ENCODE assay signal across 25 cellular contexts in the genomic region with DNA sequence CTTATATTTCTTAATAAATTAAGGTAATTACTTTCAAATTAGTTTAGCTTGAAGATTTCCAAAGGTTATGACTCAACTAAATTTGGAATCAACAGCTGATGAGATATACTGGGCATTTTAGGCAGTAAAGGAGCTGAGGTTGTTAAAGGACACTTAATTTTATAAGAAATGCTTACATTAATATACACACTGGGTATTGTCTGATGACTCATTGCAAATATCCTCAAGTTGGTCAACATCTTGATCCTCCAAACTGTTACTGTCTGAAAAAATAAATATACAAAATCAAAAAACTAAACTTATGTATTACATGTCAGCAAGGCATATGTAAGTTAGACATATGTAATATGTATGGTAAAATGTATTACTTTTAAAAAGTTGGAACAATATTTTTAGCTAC. TPM values are rescaled to one million over a fixed set of nuclear protein-coding genes. Genes with fewer than 3 reads are reported as not detected.
DNase-seq lines count a peak whose midpoint lies in the region; ATAC-seq and TF ChIP-seq lines count a peak whose summit lies in the region.
"Had no signal": no experiment of that assay in that cellular context is flagged by ENCODE, and none has a peak within 500 bp of the region (broad histone marks: within the 10 kb centered on the region; RNA-seq: fewer than 3 reads in every experiment).

No MANE protein-coding gene starts in this region.

- H3K4me1 ChIP-seq in KMS-11 (ENCODE audit: low read depth, poor library complexity, severe bottlenecking) (peaks cover 79% of the 10 kb centered on the region), SJSA1 (replicated peaks) (peaks cover 40% of the 10 kb centered on the region), skeletal muscle satellite cell (ENCODE audit: control insufficient read depth, insufficient read depth, low read length) (peaks cover 39% of the 10 kb centered on the region)

- no peak for TF ChIP-seq CTCF in KMS-11 (conservative IDR thresholded peaks at IDR 0.05; ENCODE audit: low read depth, low read length)
- no peak for TF ChIP-seq CTCF in fibroblast of mammary gland (conservative IDR thresholded peaks at IDR 0.05; ENCODE audit: control insufficient read depth, insufficient read depth, low read depth, low read length)

- no peaks in the 10 kb centered on the region for H4K20me1 ChIP-seq in KMS-11 (ENCODE audit: insufficient read depth)

- no peaks in the 10 kb centered on the region for H3K9me3 ChIP-seq in SJSA1 (replicated peaks)
- H3K9me3 ChIP-seq in skeletal muscle satellite cell (replicated peaks; ENCODE audit: low read length) = no peaks in the 10 kb centered on the region
- H3K9me3 ChIP-seq: heart left ventricle, right lobe of liver, upper lobe of right lung had no signal

- peaks cover 70% of the 10 kb centered on the region for H3K79me2 ChIP-seq in KMS-11 (ENCODE audit: insufficient read depth, low read depth)

- H3K36me3 ChIP-seq in KMS-11 (ENCODE audit: insufficient read depth) = 0 out of 2 replicates have a peak, but pooled peaks cover 6% of the 10 kb centered on the region
- peaks cover 47% of the 10 kb centered on the region for H3K36me3 ChIP-seq in SJSA1
- H3K36me3 ChIP-seq in skeletal muscle satellite cell (ENCODE audit: insufficient read depth, low read length) = peaks cover 15% of the 10 kb centered on the region

- H3K4me2 ChIP-seq in KMS-11 = peak overlapping the region; percentile 39; the same call in 1 of the 2 replicates
- peak overlapping the region; percentile 45 for H3K4me2 ChIP-seq in skeletal muscle satellite cell (ENCODE audit: low read length)

- H2AFZ ChIP-seq in KMS-11 (ENCODE audit: low read depth) = no peak overlapping the region

- DNase-seq in SJSA1 (ENCODE audit: low read depth in 1 of 2, low spot score in 2 of 2) (no peak), fibroblast of mammary gland (ENCODE audit: low read depth) (peak; percentile 16), HCEC 1CT (no peak)
- no peak for DNase-seq in activated CD4-positive, alpha-beta T cell treated with anti-CD3 and anti-CD28 coated beads for 48 hours
- DNase-seq: activated CD4-positive, alpha-beta T cell treated with anti-CD3 and anti-CD28 coated beads, Interleukin-2, amount 10 ng/mL, durations not matched to agents 7 days and 5 days; activated gamma-delta T cell; activated T-cell treated with anti-CD3 and anti-CD28 coated beads, Interleukin-2, amount 50 U/mL, for 24 hours; C1 segment of cervical spinal cord; DMS79; heart left ventricle; left cardiac atrium; NCI-H1048; NCI-H187 treated with DMSO at 0.1 percent for 48 hours; NCI-H2171 treated with DMSO at 0.1 percent for 48 hours; NCI-H69; right lobe of liver; RPMI8226; stimulated activated CD4-positive, alpha-beta T cell treated with anti-CD3 and anti-CD28 coated beads, Interleukin-15, amount 100 ng/mL, for 24 hours; stimulated activated naive B cell treated with anti-CD40 and anti-IgM and Interleukin-4, amounts not matched to agents 10 μg/mL and 1 μg/mL and 100 μg/mL, for 72 hours; upper lobe of right lung had no signal

- ATAC-seq in GM21447 (IDR thresholded peaks at IDR 0.05; ENCODE audit: unreplicated experiment) = no peak
- ATAC-seq: heart left ventricle; HepG2; left cardiac atrium; right lobe of liver; stimulated activated naive B cell treated with anti-CD40 and anti-IgM and Interleukin-4, amounts not matched to agents 10 μg/mL and 1 μg/mL and 100 μg/mL, for 72 hours; upper lobe of right lung had no signal

- H3K9ac ChIP-seq in KMS-11 = no peak overlapping the region
- H3K9ac ChIP-seq in skeletal muscle satellite cell (ENCODE audit: low read depth, low read length) = no peak overlapping the region

- no peak overlapping the region for H3K4me3 ChIP-seq in KMS-11 (IDR thresholded peaks at IDR 0.05; ENCODE audit: insufficient read depth, low read depth, low read length)
- no peak overlapping the region for H3K4me3 ChIP-seq in SJSA1
- no peak overlapping the region for H3K4me3 ChIP-seq in fibroblast of mammary gland (ENCODE audit: control insufficient read depth, low read depth, low read length)
- H3K4me3 ChIP-seq in skeletal muscle satellite cell (ENCODE audit: low read length) = no peak overlapping the region
- H3K4me3 ChIP-seq: heart left ventricle, right lobe of liver, upper lobe of right lung had no signal

- H3K27ac ChIP-seq in KMS-11 (peak overlapping the region; percentile 54; the same call in 1 of the 2 replicates), SJSA1 (peak overlapping the region; percentile 69)
- H3K27ac ChIP-seq: heart left ventricle, right lobe of liver, upper lobe of right lung, VCaP had no signal

- H3K27me3 ChIP-seq in KMS-11 (ENCODE audit: insufficient read depth, low read depth) (no peaks in the 10 kb centered on the region), SJSA1 (replicated peaks) (no peaks in the 10 kb centered on the region; the same call in 1 of the 2 replicates), skeletal muscle satellite cell (ENCODE audit: control insufficient read depth, insufficient read depth, low read length) (no peaks in the 10 kb centered on the region)
- H3K27me3 ChIP-seq: heart left ventricle, right lobe of liver, upper lobe of right lung had no signal

RNA-seq across cellular contexts. Expression of gene GFM2, which starts 3.4 kb away (rescaled TPM):
- total RNA-seq in SJSA1 (2014; rRNA removed; shearing (Covaris generic)) = 54.3 and 67.3 TPM in 2 replicates
- 36.0 and 38.3 TPM in 2 replicates for total RNA-seq in skeletal muscle satellite cell (2012; rRNA removed)

RNA-seq across cellular contexts. Expression of gene NSA2, which starts 3.5 kb away (rescaled TPM):
- 128 and 150 TPM in 2 replicates for total RNA-seq in SJSA1 (2014; rRNA removed; shearing (Covaris generic))
- total RNA-seq in skeletal muscle satellite cell (2012; rRNA removed) = 104 and 120 TPM in 2 replicates
